In genomic region chr15:50577492-50577891, GRCh38 we compare ENCODE assay signal across 27 cellular contexts. TPM values are rescaled to one million over a fixed set of nuclear protein-coding genes. Genes with fewer than 3 reads are reported as not detected.
A peak's percentile ranks its signal among the peaks of the same experiment; 100 is the strongest.
DNase-seq lines count a peak whose midpoint lies in the region; ATAC-seq, FAIRE-seq and TF ChIP-seq lines count a peak whose summit lies in the region.
"Had no signal": no experiment of that assay in that cellular context is flagged by ENCODE, and none has a peak within 500 bp of the region (broad histone marks: within the 10 kb centered on the region; RNA-seq: fewer than 3 reads in every experiment).

No MANE protein-coding gene starts in this region.

- H2AFZ ChIP-seq in K562 (ENCODE audit: low read depth, low read length): no peak overlapping the region

- POLR2A ChIA-PET in A549 (lab: Yijun Ruan, JAX): no interaction called here
- POLR2A ChIA-PET in K562 (lab: Yijun Ruan, JAX): no interaction called here

- H3K36me3 Mint-ChIP-seq in activated T-cell treated with anti-CD3 and anti-CD28 coated beads, Interleukin-2, amount 50 U/mL, for 24 hours (ENCODE audit: low read depth): peaks cover 85% of the 10 kb centered on the region
- H3K36me3 Mint-ChIP-seq in nephron progenitor cell (ENCODE audit: low read depth): peaks cover 46% of the 10 kb centered on the region

- no peak for DNase-seq in activated T-cell treated with anti-CD3 and anti-CD28 coated beads, Interleukin-2, amount 50 U/mL, for 24 hours
- DNase-seq in activated T-cell treated with anti-CD3 and anti-CD28 coated beads, Interleukin-2, amount 50 U/mL, for 48 hours: no peak
- DNase-seq in A549 (ENCODE audit: low read depth in 1 of 2, low spot score in 1 of 2) (no peak), K562 (ENCODE audit: extremely low read depth in 1 of 4, low spot score in 3 of 4) (no peak), nephron progenitor cell (no peak), HT-29 (ENCODE audit: low spot score) (no peak)
- DNase-seq: ACHN; AML-193; BE2C; CD4-positive, alpha-beta T cell; CD8-positive, alpha-beta memory T cell; DMS 273 treated with DMSO at 0.1 percent for 48 hours; DMS79; EL; GDM1; GOT3; HFFc6 had no signal

- intact Hi-C loops in K562 (cut with micrococcal nuclease): no loop called here

- FAIRE-seq in A549 (lab: Jason Lieb, UNC): no peak
- FAIRE-seq in K562 (lab: Jason Lieb, UNC): no peak
- FAIRE-seq: A204.1, D721Med, GM12878, H54 had no signal

- no peak overlapping the region for H3K4me2 ChIP-seq in A549
- no peak overlapping the region for H3K4me2 ChIP-seq in K562 (ENCODE audit: insufficient read depth, low read length)
- H3K4me2 ChIP-seq: BLaER1 treated with 17β-estradiol and CSF1 and Interleukin-3, amounts not matched to agents 10 nM and 100 nM had no signal

- 85% methylated on average over 2 of the region's 2 CpGs for WGBS in A549 (ENCODE audit: missing lambda C conversion rate)
- 90% methylated on average over 2 of the region's 2 CpGs for WGBS in K562 (ENCODE audit: insufficient coverage, low coverage, missing lambda C conversion rate)

- ATAC-seq in A549: no peak
- ATAC-seq in K562: no peak
- ATAC-seq in GM19035 (IDR thresholded peaks at IDR 0.05; ENCODE audit: unreplicated experiment): no peak
- ATAC-seq in GM18520 (IDR thresholded peaks at IDR 0.05; ENCODE audit: unreplicated experiment): no peak
- ATAC-seq: GM12878 had no signal

- no peak for TF ChIP-seq EP300 in A549 (IDR thresholded peaks at IDR 0.05)
- no peak for TF ChIP-seq EP300 in K562 (IDR thresholded peaks at IDR 0.05; ENCODE audit: low read length)

- in situ Hi-C loops in K562 (cut with MboI): no loop called here

- TF ChIP-seq POLR2A in A549 (IDR thresholded peaks at IDR 0.05; ENCODE audit: low read length) (no peak), K562 (conservative IDR thresholded peaks at IDR 0.05) (no peak)

- BruUV-seq in K562 (replicated peaks; lab: Mats Ljungman, UMichigan): no TSS peak

- H3K36me3 ChIP-seq in K562 (ENCODE audit: control insufficient read depth, insufficient read depth, low read length): peaks cover 82% of the 10 kb centered on the region

- TF ChIP-seq CTCF in A549 (IDR thresholded peaks at IDR 0.05) (no peak), K562 (IDR thresholded peaks at IDR 0.05 in 2 of 3, conservative IDR thresholded peaks at IDR 0.05 in 1 of 3; ENCODE audit: insufficient read depth in 2 of 3, low read depth in 1 of 3, low read length in 3 of 3) (no peak), nephron progenitor cell (IDR thresholded peaks at IDR 0.05) (no peak)

- no peaks in the 10 kb centered on the region for H3K9me3 Mint-ChIP-seq in activated T-cell treated with anti-CD3 and anti-CD28 coated beads, Interleukin-2, amount 50 U/mL, for 24 hours
- H3K9me3 Mint-ChIP-seq in nephron progenitor cell: no peaks in the 10 kb centered on the region
- H3K9me3 Mint-ChIP-seq: CD14-positive monocyte; CD4-positive, alpha-beta T cell; CD8-positive, alpha-beta memory T cell; HFFc6 had no signal

- no peaks in the 10 kb centered on the region for H4K20me1 ChIP-seq in K562 (replicated peaks; ENCODE audit: control insufficient read depth, insufficient read depth, low read length)

- H3K27me3 ChIP-seq in K562 (ENCODE audit: control insufficient read depth in 2 of 2, insufficient read depth in 2 of 2, low read length in 2 of 2): no peaks in the 10 kb centered on the region
- H3K27me3 ChIP-seq: BE2C; BLaER1 treated with 17β-estradiol and CSF1 and Interleukin-3, amounts not matched to agents 10 nM and 100 nM had no signal

- no peak overlapping the region for H3K4me3 ChIP-seq in A549
- no peak overlapping the region for H3K4me3 ChIP-seq in K562
- H3K4me3 ChIP-seq: BLaER1 treated with 17β-estradiol and CSF1 and Interleukin-3, amounts not matched to agents 10 nM and 100 nM; GM12878; HAP-1 had no signal

- peaks cover 4% of the 10 kb centered on the region for H3K4me1 Mint-ChIP-seq in activated T-cell treated with anti-CD3 and anti-CD28 coated beads, Interleukin-2, amount 50 U/mL, for 24 hours (ENCODE audit: low read depth)
- no peaks in the 10 kb centered on the region for H3K4me1 Mint-ChIP-seq in nephron progenitor cell

- H3K27ac ChIP-seq in A549: no peak overlapping the region
- no peak overlapping the region for H3K27ac ChIP-seq in K562 (ENCODE audit: extremely low read depth, low read depth, low read length)
- H3K27ac ChIP-seq: 22Rv1; BLaER1 treated with 17β-estradiol and CSF1 and Interleukin-3, amounts not matched to agents 10 nM and 100 nM had no signal

- TF ChIP-seq RAD21 in A549 (conservative IDR thresholded peaks at IDR 0.05 in 1 of 2, IDR thresholded peaks at IDR 0.05 in 1 of 2) (no peak), K562 (CRISPR knock-in tag; conservative IDR thresholded peaks at IDR 0.05 in 1 of 2, IDR thresholded peaks at IDR 0.05 in 1 of 2) (no peak)

- peak overlapping the region; percentile 60 for H3K27ac Mint-ChIP-seq in activated T-cell treated with anti-CD3 and anti-CD28 coated beads, Interleukin-2, amount 50 U/mL, for 24 hours
- peak overlapping the region; percentile 42 for H3K27ac Mint-ChIP-seq in nephron progenitor cell
- H3K27ac Mint-ChIP-seq: HFFc6 had no signal

- H3K4me3 Mint-ChIP-seq in activated T-cell treated with anti-CD3 and anti-CD28 coated beads, Interleukin-2, amount 50 U/mL, for 24 hours: no peak overlapping the region
- no peak overlapping the region for H3K4me3 Mint-ChIP-seq in nephron progenitor cell
- H3K4me3 Mint-ChIP-seq: CD14-positive monocyte; CD4-positive, alpha-beta T cell; CD8-positive, alpha-beta memory T cell; HFFc6 had no signal

- no peaks in the 10 kb centered on the region for H3K79me2 ChIP-seq in K562 (ENCODE audit: control insufficient read depth, insufficient read depth, low read length)

- CTCF ChIA-PET in A549 (lab: Yijun Ruan, JAX) (interaction anchor here (1.8 kb wide), 1 partner anchor 309 kb away, joined by 5 read pairs; no protein-coding TSS in a partner anchor), K562 (lab: Yijun Ruan, JAX; ENCODE audit: low intra/inter-chr PET ratio) (no interaction called here)

- no peaks in the 10 kb centered on the region for H3K27me3 Mint-ChIP-seq in activated T-cell treated with anti-CD3 and anti-CD28 coated beads, Interleukin-2, amount 50 U/mL, for 24 hours
- H3K27me3 Mint-ChIP-seq in nephron progenitor cell (ENCODE audit: low read depth, poor library complexity): no peaks in the 10 kb centered on the region
- H3K27me3 Mint-ChIP-seq: CD4-positive, alpha-beta T cell; CD8-positive, alpha-beta memory T cell had no signal

- no peak overlapping the region for H3K9ac ChIP-seq in K562 (ENCODE audit: insufficient read depth in 1 of 2, low read depth in 2 of 2, low read length in 2 of 2)
- H3K9ac ChIP-seq: BLaER1 treated with 17β-estradiol and CSF1 and Interleukin-3, amounts not matched to agents 10 nM and 100 nM had no signal

- no peaks in the 10 kb centered on the region for H3K9me1 ChIP-seq in K562 (ENCODE audit: control insufficient read depth, insufficient read depth, low read length)

- H3K9me3 ChIP-seq in A549 (no peaks in the 10 kb centered on the region), K562 (replicated peaks; ENCODE audit: control insufficient read depth, insufficient read depth, low read depth, low read length) (no peaks in the 10 kb centered on the region)
- H3K9me3 ChIP-seq: BE2C; BLaER1 treated with 17β-estradiol and CSF1 and Interleukin-3, amounts not matched to agents 10 nM and 100 nM; HAP-1 had no signal

- no peaks in the 10 kb centered on the region for H3K4me1 ChIP-seq in A549
- H3K4me1 ChIP-seq in K562 (replicated peaks in 1 of 2; ENCODE audit: control insufficient read depth in 2 of 2, insufficient read depth in 2 of 2, low read length in 2 of 2): no peaks in the 10 kb centered on the region
- H3K4me1 ChIP-seq: BE2C; BLaER1 treated with 17β-estradiol and CSF1 and Interleukin-3, amounts not matched to agents 10 nM and 100 nM; HAP-1 had no signal

TF ChIP-seq in A549, 52 proteins besides CTCF, POLR2A, EP300 and RAD21 (continues in another document):
- TF ChIP-seq PHF8 (IDR thresholded peaks at IDR 0.05; ENCODE audit: borderline replicate concordance, low read depth) (no peak), MAFK (IDR thresholded peaks at IDR 0.05; ENCODE audit: partially characterized antibody) (peak; percentile 70), FOSL2 (IDR thresholded peaks at IDR 0.05) (no peak), FOSL2 (CRISPR knock-in tag; IDR thresholded peaks at IDR 0.05) (0 out of 2 replicates have a peak, but pooled peaks have one; percentile 3)

TF ChIP-seq in K562, 482 proteins besides CTCF, POLR2A, EP300 and RAD21 (continues in another document):
- TF ChIP-seq MAFK (IDR thresholded peaks at IDR 0.05; ENCODE audit: low read length) (0 out of 2 replicates have a peak, but pooled peaks have one; percentile 8), ZNF3 (CRISPR knock-in tag; IDR thresholded peaks at IDR 0.05) (no peak), GABPA (tag; conservative IDR thresholded peaks at IDR 0.05; ENCODE audit: low read depth) (no peak)

RNA-seq across cellular contexts. Expression of gene USP50, which starts 31.0 kb away (rescaled TPM):
- not detected in 2 replicates for polyA plus RNA-seq in A549 (2011; rRNA removed)
- polyA plus RNA-seq in A549 (2012; cell fraction: cytosol; rRNA removed): not detected in 2 replicates
- polyA plus RNA-seq in A549 (2012; cell fraction: nucleus; rRNA removed): not detected in 2 replicates
- polyA plus RNA-seq in A549 (2017; fragmentation: RNase III; extraction: RNeasy Plus Mini Kit Qiagen cat#74134 plus additional on column Dnase treatment): 0.14 TPM in 1 of 3 replicates, not detected in the others
- not detected in 2 replicates for polyA minus RNA-seq in A549 (2011; rRNA and poly(A)+ RNA removed)
- not detected in 2 replicates for total RNA-seq in K562 (2011; cell fraction: chromatin; rRNA removed; ENCODE audit: low replicate concordance)
- total RNA-seq in K562 (2011; cell fraction: nucleolus; rRNA removed): not detected in 2 replicates
- not detected in 2 replicates for total RNA-seq in K562 (2011; cell fraction: nucleoplasm; rRNA removed)
- total RNA-seq in K562 (2014; rRNA removed): not detected in 2 replicates
- not detected in 2 replicates for total RNA-seq in K562 (2014; rRNA removed; fragmentation: Illumina TruSeq; extraction: Trizol)
- total RNA-seq in K562 (2015; rRNA removed; fragmentation: Illumina TruSeq; extraction: Trizol): not detected in 2 replicates
- total RNA-seq in K562 (2021): not detected in 2 replicates
- polyA plus RNA-seq in K562 (2011; rRNA removed): not detected in 2 replicates
- not detected in 2 replicates for polyA plus RNA-seq in K562 (2011; cell fraction: cytosol; rRNA removed)
- polyA plus RNA-seq in K562 (2011; cell fraction: nucleus; rRNA removed): not detected in 2 replicates
- 0.18 TPM in 1 of 2 replicates, not detected in the other for polyA plus RNA-seq in K562 (2012)
- polyA plus RNA-seq in K562 (2014; fragmentation: Illumina TruSeq; extraction: Trizol): not detected in 2 replicates
- polyA plus RNA-seq in K562 (2014; fragmentation: Nextera tagmentation; extraction: Ambion mirVana): not detected
- polyA plus RNA-seq in K562 (2014; rRNA removed): not detected in 2 replicates
- polyA minus RNA-seq in K562 (2011; rRNA and poly(A)+ RNA removed): not detected in 2 replicates
- not detected in 2 replicates for polyA minus RNA-seq in K562 (2011; cell fraction: cytosol; rRNA and poly(A)+ RNA removed)
- not detected in 2 replicates for polyA minus RNA-seq in K562 (2011; cell fraction: nucleus; rRNA and poly(A)+ RNA removed)
- total RNA-seq in HT-29 (2014; rRNA removed; shearing (Covaris generic)): not detected in 2 replicates
- total RNA-seq: GM12878 had no signal
- polyA plus RNA-seq: CD14-positive monocyte; CD8-positive, alpha-beta memory T cell had no signal
